ENCODE assay signal across 1 cellular context in the genomic region with DNA sequence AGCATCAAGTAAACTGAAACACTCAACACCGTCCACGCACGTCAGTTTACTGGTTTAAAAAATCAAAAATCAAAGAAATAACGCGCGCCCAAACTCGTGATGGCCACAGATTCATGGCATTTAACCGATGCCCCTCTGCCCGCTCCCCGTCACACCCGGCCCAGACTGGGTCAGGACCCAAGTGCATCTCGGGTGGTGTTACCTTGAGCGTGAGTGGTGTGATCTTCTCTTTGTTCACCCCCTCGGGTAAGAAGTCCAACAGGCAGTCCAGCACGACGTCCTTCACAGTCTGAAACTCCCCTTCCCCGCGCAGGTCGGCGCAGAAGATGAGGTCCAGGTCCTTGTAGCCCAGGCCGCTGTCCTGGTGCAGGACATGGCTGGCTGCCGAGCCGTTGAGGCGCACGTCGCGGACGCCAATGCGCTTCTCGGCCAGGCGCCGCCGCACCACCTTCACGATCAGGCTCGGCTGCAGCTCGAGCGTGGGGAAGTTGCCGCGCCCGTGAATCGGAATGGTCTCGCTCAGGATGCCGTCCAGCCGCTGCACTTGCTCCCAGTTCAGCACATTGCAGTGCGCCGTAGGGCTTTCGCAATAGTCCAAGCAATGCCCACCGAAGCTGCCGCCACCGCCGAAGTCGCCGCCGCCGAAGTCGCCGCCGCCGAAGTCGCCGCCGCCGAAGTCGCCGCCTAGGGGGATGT.
TF ChIP-seq lines count a peak whose summit lies in the region.

No MANE protein-coding gene starts in this region.

TF ChIP-seq in HepG2, 621 proteins besides CTCF, POLR2A, EP300 and RAD21 (continued from another document and continues in another):
- TF ChIP-seq, protein P1, sequence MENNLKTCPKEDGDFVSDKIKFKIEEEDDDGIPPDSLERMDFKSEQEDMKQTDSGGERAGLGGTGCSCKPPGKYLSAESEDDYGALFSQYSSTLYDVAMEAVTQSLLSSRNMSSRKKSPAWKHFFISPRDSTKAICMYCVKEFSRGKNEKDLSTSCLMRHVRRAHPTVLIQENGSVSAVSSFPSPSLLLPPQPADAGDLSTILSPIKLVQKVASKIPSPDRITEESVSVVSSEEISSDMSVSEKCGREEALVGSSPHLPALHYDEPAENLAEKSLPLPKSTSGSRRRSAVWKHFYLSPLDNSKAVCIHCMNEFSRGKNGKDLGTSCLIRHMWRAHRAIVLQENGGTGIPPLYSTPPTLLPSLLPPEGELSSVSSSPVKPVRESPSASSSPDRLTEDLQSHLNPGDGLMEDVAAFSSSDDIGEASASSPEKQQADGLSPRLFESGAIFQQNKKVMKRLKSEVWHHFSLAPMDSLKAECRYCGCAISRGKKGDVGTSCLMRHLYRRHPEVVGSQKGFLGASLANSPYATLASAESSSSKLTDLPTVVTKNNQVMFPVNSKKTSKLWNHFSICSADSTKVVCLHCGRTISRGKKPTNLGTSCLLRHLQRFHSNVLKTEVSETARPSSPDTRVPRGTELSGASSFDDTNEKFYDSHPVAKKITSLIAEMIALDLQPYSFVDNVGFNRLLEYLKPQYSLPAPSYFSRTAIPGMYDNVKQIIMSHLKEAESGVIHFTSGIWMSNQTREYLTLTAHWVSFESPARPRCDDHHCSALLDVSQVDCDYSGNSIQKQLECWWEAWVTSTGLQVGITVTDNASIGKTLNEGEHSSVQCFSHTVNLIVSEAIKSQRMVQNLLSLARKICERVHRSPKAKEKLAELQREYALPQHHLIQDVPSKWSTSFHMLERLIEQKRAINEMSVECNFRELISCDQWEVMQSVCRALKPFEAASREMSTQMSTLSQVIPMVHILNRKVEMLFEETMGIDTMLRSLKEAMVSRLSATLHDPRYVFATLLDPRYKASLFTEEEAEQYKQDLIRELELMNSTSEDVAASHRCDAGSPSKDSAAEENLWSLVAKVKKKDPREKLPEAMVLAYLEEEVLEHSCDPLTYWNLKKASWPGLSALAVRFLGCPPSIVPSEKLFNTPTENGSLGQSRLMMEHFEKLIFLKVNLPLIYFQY (CRISPR knock-in tag; IDR thresholded peaks at IDR 0.05; ENCODE audit: borderline replicate concordance): no peak
- TF ChIP-seq SIN3A (IDR thresholded peaks at IDR 0.05; ENCODE audit: borderline replicate concordance, low read depth, low read length): 0 out of 2 replicates have a peak, but pooled peaks have one; percentile 37
- TF ChIP-seq, protein P2, sequence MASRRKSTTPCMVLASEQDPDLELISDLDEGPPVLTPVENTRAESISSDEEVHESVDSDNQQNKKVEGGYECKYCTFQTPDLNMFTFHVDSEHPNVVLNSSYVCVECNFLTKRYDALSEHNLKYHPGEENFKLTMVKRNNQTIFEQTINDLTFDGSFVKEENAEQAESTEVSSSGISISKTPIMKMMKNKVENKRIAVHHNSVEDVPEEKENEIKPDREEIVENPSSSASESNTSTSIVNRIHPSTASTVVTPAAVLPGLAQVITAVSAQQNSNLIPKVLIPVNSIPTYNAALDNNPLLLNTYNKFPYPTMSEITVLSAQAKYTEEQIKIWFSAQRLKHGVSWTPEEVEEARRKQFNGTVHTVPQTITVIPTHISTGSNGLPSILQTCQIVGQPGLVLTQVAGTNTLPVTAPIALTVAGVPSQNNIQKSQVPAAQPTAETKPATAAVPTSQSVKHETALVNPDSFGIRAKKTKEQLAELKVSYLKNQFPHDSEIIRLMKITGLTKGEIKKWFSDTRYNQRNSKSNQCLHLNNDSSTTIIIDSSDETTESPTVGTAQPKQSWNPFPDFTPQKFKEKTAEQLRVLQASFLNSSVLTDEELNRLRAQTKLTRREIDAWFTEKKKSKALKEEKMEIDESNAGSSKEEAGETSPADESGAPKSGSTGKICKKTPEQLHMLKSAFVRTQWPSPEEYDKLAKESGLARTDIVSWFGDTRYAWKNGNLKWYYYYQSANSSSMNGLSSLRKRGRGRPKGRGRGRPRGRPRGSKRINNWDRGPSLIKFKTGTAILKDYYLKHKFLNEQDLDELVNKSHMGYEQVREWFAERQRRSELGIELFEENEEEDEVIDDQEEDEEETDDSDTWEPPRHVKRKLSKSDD (CRISPR knock-in tag; IDR thresholded peaks at IDR 0.05; ENCODE audit: low read depth): peak; percentile 67; the same call in 1 of the 2 replicates
- TF ChIP-seq EED (CRISPR knock-in tag; IDR thresholded peaks at IDR 0.05): peak; percentile 78; the same call in 1 of the 2 replicates
- peak; percentile 63; the same call in 1 of the 2 replicates for TF ChIP-seq ZMYM4 (CRISPR knock-in tag; IDR thresholded peaks at IDR 0.05)
- TF ChIP-seq, protein P3, sequence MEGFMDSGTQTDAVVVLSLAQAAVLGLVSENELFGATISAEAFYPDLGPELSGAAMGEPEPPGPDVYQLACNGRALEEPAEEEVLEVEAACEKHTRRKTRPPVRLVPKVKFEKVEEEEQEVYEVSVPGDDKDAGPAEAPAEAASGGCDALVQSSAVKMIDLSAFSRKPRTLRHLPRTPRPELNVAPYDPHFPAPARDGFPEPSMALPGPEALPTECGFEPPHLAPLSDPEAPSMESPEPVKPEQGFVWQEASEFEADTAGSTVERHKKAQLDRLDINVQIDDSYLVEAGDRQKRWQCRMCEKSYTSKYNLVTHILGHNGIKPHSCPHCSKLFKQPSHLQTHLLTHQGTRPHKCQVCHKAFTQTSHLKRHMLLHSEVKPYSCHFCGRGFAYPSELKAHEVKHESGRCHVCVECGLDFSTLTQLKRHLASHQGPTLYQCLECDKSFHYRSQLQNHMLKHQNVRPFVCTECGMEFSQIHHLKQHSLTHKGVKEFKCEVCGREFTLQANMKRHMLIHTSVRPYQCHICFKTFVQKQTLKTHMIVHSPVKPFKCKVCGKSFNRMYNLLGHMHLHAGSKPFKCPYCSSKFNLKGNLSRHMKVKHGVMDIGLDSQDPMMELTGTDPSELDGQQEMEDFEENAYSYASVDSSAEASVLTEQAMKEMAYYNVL (CRISPR knock-in tag; IDR thresholded peaks at IDR 0.05; ENCODE audit: borderline replicate concordance): 0 out of 2 replicates have a peak, but pooled peaks have one; percentile 23
- 0 out of 2 replicates have a peak, but pooled peaks have one; percentile 40 for TF ChIP-seq ZNF430 (CRISPR knock-in tag; IDR thresholded peaks at IDR 0.05)
- TF ChIP-seq ZNF572 (CRISPR knock-in tag; IDR thresholded peaks at IDR 0.05): no peak
- TF ChIP-seq SOX6 (IDR thresholded peaks at IDR 0.05): no peak
- 0 out of 2 replicates have a peak, but pooled peaks have one; percentile 39 for TF ChIP-seq SOX6 (CRISPR knock-in tag; IDR thresholded peaks at IDR 0.05)
- TF ChIP-seq ZSCAN21 (CRISPR knock-in tag; IDR thresholded peaks at IDR 0.05; ENCODE audit: borderline replicate concordance): peak; percentile 86
- no peak for TF ChIP-seq ATAD3A (CRISPR knock-in tag; IDR thresholded peaks at IDR 0.05)
- TF ChIP-seq, protein P4, sequence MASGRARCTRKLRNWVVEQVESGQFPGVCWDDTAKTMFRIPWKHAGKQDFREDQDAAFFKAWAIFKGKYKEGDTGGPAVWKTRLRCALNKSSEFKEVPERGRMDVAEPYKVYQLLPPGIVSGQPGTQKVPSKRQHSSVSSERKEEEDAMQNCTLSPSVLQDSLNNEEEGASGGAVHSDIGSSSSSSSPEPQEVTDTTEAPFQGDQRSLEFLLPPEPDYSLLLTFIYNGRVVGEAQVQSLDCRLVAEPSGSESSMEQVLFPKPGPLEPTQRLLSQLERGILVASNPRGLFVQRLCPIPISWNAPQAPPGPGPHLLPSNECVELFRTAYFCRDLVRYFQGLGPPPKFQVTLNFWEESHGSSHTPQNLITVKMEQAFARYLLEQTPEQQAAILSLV (CRISPR knock-in tag; IDR thresholded peaks at IDR 0.05; ENCODE audit: borderline replicate concordance): 0 out of 2 replicates have a peak, but pooled peaks have one; percentile 33
- 0 out of 2 replicates have a peak, but pooled peaks have one; percentile 27 for TF ChIP-seq ZFP41 (CRISPR knock-in tag; IDR thresholded peaks at IDR 0.05; ENCODE audit: borderline replicate concordance)
- TF ChIP-seq, protein P5, sequence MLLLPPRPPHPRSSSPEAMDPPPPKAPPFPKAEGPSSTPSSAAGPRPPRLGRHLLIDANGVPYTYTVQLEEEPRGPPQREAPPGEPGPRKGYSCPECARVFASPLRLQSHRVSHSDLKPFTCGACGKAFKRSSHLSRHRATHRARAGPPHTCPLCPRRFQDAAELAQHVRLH (CRISPR knock-in tag; IDR thresholded peaks at IDR 0.05; ENCODE audit: borderline replicate concordance, low read depth): no peak
- TF ChIP-seq, protein P6, sequence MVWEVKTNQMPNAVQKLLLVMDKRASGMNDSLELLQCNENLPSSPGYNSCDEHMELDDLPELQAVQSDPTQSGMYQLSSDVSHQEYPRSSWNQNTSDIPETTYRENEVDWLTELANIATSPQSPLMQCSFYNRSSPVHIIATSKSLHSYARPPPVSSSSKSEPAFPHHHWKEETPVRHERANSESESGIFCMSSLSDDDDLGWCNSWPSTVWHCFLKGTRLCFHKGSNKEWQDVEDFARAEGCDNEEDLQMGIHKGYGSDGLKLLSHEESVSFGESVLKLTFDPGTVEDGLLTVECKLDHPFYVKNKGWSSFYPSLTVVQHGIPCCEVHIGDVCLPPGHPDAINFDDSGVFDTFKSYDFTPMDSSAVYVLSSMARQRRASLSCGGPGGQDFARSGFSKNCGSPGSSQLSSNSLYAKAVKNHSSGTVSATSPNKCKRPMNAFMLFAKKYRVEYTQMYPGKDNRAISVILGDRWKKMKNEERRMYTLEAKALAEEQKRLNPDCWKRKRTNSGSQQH (CRISPR knock-in tag; IDR thresholded peaks at IDR 0.05; ENCODE audit: low read depth): no peak
- TF ChIP-seq GABPB1 (CRISPR knock-in tag; IDR thresholded peaks at IDR 0.05): peak; percentile 70
- TF ChIP-seq NCOA1 (CRISPR knock-in tag; IDR thresholded peaks at IDR 0.05): no peak
- TF ChIP-seq MTA1 (CRISPR knock-in tag; IDR thresholded peaks at IDR 0.05; ENCODE audit: borderline replicate concordance): peak; percentile 28; the same call in 1 of the 2 replicates
- peak; percentile 26 for TF ChIP-seq MED8 (CRISPR knock-in tag; IDR thresholded peaks at IDR 0.05; ENCODE audit: insufficient replicate concordance)
- TF ChIP-seq HNRNPL (IDR thresholded peaks at IDR 0.05; ENCODE audit: low read depth, low read length): peak; percentile 44; the same call in 1 of the 2 replicates
- TF ChIP-seq, protein P7, sequence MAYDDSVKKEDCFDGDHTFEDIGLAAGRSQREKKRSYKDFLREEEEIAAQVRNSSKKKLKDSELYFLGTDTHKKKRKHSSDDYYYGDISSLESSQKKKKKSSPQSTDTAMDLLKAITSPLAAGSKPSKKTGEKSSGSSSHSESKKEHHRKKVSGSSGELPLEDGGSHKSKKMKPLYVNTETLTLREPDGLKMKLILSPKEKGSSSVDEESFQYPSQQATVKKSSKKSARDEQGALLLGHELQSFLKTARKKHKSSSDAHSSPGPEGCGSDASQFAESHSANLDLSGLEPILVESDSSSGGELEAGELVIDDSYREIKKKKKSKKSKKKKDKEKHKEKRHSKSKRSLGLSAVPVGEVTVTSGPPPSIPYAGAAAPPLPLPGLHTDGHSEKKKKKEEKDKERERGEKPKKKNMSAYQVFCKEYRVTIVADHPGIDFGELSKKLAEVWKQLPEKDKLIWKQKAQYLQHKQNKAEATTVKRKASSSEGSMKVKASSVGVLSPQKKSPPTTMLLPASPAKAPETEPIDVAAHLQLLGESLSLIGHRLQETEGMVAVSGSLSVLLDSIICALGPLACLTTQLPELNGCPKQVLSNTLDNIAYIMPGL (CRISPR knock-in tag; IDR thresholded peaks at IDR 0.05; ENCODE audit: borderline replicate concordance in 1 of 2, low read depth in 1 of 2): peak in 1 of 2 experiments; percentile 36; a peak in 1 of 4 replicates
- TF ChIP-seq KMT2B (CRISPR knock-in tag; IDR thresholded peaks at IDR 0.05): peak; percentile 33; the same call in 1 of the 2 replicates
- TF ChIP-seq, protein P8, sequence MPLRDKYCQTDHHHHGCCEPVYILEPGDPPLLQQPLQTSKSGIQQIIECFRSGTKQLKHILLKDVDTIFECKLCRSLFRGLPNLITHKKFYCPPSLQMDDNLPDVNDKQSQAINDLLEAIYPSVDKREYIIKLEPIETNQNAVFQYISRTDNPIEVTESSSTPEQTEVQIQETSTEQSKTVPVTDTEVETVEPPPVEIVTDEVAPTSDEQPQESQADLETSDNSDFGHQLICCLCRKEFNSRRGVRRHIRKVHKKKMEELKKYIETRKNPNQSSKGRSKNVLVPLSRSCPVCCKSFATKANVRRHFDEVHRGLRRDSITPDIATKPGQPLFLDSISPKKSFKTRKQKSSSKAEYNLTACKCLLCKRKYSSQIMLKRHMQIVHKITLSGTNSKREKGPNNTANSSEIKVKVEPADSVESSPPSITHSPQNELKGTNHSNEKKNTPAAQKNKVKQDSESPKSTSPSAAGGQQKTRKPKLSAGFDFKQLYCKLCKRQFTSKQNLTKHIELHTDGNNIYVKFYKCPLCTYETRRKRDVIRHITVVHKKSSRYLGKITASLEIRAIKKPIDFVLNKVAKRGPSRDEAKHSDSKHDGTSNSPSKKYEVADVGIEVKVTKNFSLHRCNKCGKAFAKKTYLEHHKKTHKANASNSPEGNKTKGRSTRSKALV (CRISPR knock-in tag; IDR thresholded peaks at IDR 0.05): peak; percentile 74; the same call in 1 of the 2 replicates
- TF ChIP-seq KDM3A (CRISPR knock-in tag; IDR thresholded peaks at IDR 0.05; ENCODE audit: low read depth): 0 out of 2 replicates have a peak, but pooled peaks have one; percentile 42
- TF ChIP-seq ZNF589 (CRISPR knock-in tag; conservative IDR thresholded peaks at IDR 0.05): 0 out of 2 replicates have a peak, but pooled peaks have one; percentile 32
- peak; percentile 72; the same call in 1 of the 2 replicates for TF ChIP-seq FOXC1 (CRISPR knock-in tag; IDR thresholded peaks at IDR 0.05; ENCODE audit: borderline replicate concordance)
- TF ChIP-seq, protein P9, sequence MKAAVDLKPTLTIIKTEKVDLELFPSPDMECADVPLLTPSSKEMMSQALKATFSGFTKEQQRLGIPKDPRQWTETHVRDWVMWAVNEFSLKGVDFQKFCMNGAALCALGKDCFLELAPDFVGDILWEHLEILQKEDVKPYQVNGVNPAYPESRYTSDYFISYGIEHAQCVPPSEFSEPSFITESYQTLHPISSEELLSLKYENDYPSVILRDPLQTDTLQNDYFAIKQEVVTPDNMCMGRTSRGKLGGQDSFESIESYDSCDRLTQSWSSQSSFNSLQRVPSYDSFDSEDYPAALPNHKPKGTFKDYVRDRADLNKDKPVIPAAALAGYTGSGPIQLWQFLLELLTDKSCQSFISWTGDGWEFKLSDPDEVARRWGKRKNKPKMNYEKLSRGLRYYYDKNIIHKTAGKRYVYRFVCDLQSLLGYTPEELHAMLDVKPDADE (CRISPR knock-in tag; IDR thresholded peaks at IDR 0.05): no peak
- TF ChIP-seq ZNF317 (CRISPR knock-in tag; IDR thresholded peaks at IDR 0.05): 0 out of 2 replicates have a peak, but pooled peaks have one; percentile 28
- TF ChIP-seq, protein P10, sequence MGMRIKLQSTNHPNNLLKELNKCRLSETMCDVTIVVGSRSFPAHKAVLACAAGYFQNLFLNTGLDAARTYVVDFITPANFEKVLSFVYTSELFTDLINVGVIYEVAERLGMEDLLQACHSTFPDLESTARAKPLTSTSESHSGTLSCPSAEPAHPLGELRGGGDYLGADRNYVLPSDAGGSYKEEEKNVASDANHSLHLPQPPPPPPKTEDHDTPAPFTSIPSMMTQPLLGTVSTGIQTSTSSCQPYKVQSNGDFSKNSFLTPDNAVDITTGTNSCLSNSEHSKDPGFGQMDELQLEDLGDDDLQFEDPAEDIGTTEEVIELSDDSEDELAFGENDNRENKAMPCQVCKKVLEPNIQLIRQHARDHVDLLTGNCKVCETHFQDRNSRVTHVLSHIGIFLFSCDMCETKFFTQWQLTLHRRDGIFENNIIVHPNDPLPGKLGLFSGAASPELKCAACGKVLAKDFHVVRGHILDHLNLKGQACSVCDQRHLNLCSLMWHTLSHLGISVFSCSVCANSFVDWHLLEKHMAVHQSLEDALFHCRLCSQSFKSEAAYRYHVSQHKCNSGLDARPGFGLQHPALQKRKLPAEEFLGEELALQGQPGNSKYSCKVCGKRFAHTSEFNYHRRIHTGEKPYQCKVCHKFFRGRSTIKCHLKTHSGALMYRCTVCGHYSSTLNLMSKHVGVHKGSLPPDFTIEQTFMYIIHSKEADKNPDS (CRISPR knock-in tag; IDR thresholded peaks at IDR 0.05): peak; percentile 27; the same call in 1 of the 2 replicates
- peak; percentile 98 for TF ChIP-seq KMT2A (CRISPR knock-in tag; IDR thresholded peaks at IDR 0.05)
- no peak for TF ChIP-seq MTF2 (CRISPR knock-in tag; IDR thresholded peaks at IDR 0.05; ENCODE audit: borderline replicate concordance)
- peak; percentile 17; the same call in 1 of the 2 replicates for TF ChIP-seq ZNF329 (CRISPR knock-in tag; IDR thresholded peaks at IDR 0.05; ENCODE audit: low read depth)
